Comparison of ENCODE assay signal across 11 cellular contexts in the genomic region with DNA sequence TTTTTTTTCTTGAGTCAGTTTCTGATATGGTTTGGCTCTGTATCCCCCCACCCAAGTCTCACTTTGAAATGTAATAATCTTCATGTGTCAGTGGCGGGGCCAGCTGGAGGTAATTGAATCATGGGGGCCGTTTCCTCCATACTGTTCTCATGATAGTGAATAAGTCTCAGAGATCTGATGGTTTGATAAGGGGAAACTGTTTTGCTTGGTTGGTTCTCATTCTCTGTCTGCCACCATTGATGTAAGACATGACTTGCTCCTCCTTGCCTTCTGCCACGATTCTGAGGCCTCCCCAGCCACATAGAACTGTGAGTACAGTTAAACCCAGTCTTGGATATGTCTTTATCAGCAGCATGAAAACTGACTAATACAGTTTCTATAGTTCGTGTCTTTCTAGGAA.
DNase-seq lines count a peak whose midpoint lies in the region; TF ChIP-seq lines count a peak whose summit lies in the region.
"Had no signal": no experiment of that assay in that cellular context is flagged by ENCODE, and none has a peak within 500 bp of the region (broad histone marks: within the 10 kb centered on the region; RNA-seq: fewer than 3 reads in every experiment).

No MANE protein-coding gene starts in this region.

- TF ChIP-seq CTCF in GM12865 (IDR thresholded peaks at IDR 0.05; ENCODE audit: insufficient read depth, low read depth, low read length, missing control alignments) = no peak
- no peak for TF ChIP-seq CTCF in coronary artery (IDR thresholded peaks at IDR 0.05)

- peak overlapping the region; percentile 78 for H3K4me3 Mint-ChIP-seq in T-helper 2 cell treated with Interferon-gamma antibody and Interleukin-4, amounts not matched to agents 5 μg/mL and 100 μg/mL, for 36 hours

- DNase-seq in GM12865 (ENCODE audit: low read depth) (peak; percentile 26), NCI-H187 (lab: John Stamatoyannopoulos, UW) (no peak), coronary artery (ENCODE audit: low spot score) (no peak), NCI-H1105 (lab: John Stamatoyannopoulos, UW) (no peak), GM19240 (ENCODE audit: insufficient read length, low spot score) (no peak)
- peak; percentile 83 for DNase-seq in T-helper 2 cell treated with Interferon-gamma antibody and Interleukin-4, amounts not matched to agents 5 μg/mL and 100 μg/mL, for 36 hours (ENCODE audit: low spot score)
- peak; percentile 77 for DNase-seq in activated naive CD4-positive, alpha-beta T cell treated with anti-CD3 and anti-CD28 coated beads, Interleukin-2, amount 50 U/mL, for 16 hours
- DNase-seq in stimulated activated CD4-positive, alpha-beta T cell treated with anti-CD3 and anti-CD28 coated beads, Interleukin-2, amount 100 ng/mL, for 24 hours = peak; percentile 72 to 77
- DNase-seq: IMR-90, mesenchymal stem cell, SHP77 treated with DMSO at 0.1 percent for 48 hours had no signal

- no peaks in the 10 kb centered on the region for H3K9me3 Mint-ChIP-seq in T-helper 2 cell treated with Interferon-gamma antibody and Interleukin-4, amounts not matched to agents 5 μg/mL and 100 μg/mL, for 36 hours

- peaks cover 25% of the 10 kb centered on the region for H3K36me3 Mint-ChIP-seq in T-helper 2 cell treated with Interferon-gamma antibody and Interleukin-4, amounts not matched to agents 5 μg/mL and 100 μg/mL, for 36 hours (ENCODE audit: low read depth)

- H3K27me3 Mint-ChIP-seq in T-helper 2 cell treated with Interferon-gamma antibody and Interleukin-4, amounts not matched to agents 5 μg/mL and 100 μg/mL, for 36 hours (ENCODE audit: low read depth) = no peaks in the 10 kb centered on the region

- H3K4me1 Mint-ChIP-seq in T-helper 2 cell treated with Interferon-gamma antibody and Interleukin-4, amounts not matched to agents 5 μg/mL and 100 μg/mL, for 36 hours (ENCODE audit: low read depth) = peaks cover 57% of the 10 kb centered on the region

- H3K27ac Mint-ChIP-seq in T-helper 2 cell treated with Interferon-gamma antibody and Interleukin-4, amounts not matched to agents 5 μg/mL and 100 μg/mL, for 36 hours = peak overlapping the region; percentile 82

- no peak overlapping the region for H3K27ac ChIP-seq in coronary artery

- H3K4me3 ChIP-seq in GM12865 (ENCODE audit: low read depth, low read length) (no peak overlapping the region), coronary artery (no peak overlapping the region)

Comparison
In these comparisons a context has a peak if more than half of its experiments do, and no peak if none do; other contexts are left out.
1. DNase-seq: peak in GM12865 (single experiment), T-helper 2 cell treated with Interferon-gamma antibody and Interleukin-4, amounts not matched to agents 5 μg/mL and 100 μg/mL, for 36 hours (single experiment), activated naive CD4-positive, alpha-beta T cell treated with anti-CD3 and anti-CD28 coated beads, Interleukin-2, amount 50 U/mL, for 16 hours (single experiment) and stimulated activated CD4-positive, alpha-beta T cell treated with anti-CD3 and anti-CD28 coated beads, Interleukin-2, amount 100 ng/mL, for 24 hours (2 of 2); none in NCI-H187 (0 of 2), coronary artery (single experiment), NCI-H1105 (single experiment) and GM19240 (single experiment).